ENCODE assay signal across 31 cellular contexts in genomic region chr12:62635630-62636029, GRCh38.
"Had no signal": no experiment of that assay in that cellular context is flagged by ENCODE, and none has a peak within 500 bp of the region (broad histone marks: within the 10 kb centered on the region; RNA-seq: fewer than 3 reads in every experiment).

No MANE protein-coding gene starts in this region.

- H3K36me3 Mint-ChIP-seq: activated naive CD4-positive, alpha-beta T cell treated with anti-CD3 and anti-CD28 coated beads, Interleukin-2, amount 10 ng/mL, durations not matched to agents 7 days and 5 days; activated naive CD8-positive, alpha-beta T cell treated with anti-CD3 and anti-CD28 coated beads for 36 hours had no signal

- DNase-seq: activated CD4-positive, alpha-beta T cell treated with anti-CD3 and anti-CD28 coated beads, Interleukin-2, amount 10 ng/mL, durations not matched to agents 7 days and 5 days; activated CD4-positive, alpha-beta T cell treated with anti-CD3 and anti-CD28 coated beads, Interleukin-2, amount 50 U/mL, for 48 hours; activated CD8-positive, alpha-beta memory T cell treated with anti-CD3 and anti-CD28 coated beads, Interleukin-2, amount 50 U/mL, for 4 hours; activated gamma-delta T cell treated with Interleukin-2 at 50 U/mL for 16 hours; activated naive CD4-positive, alpha-beta T cell treated with anti-CD3 and anti-CD28 coated beads, Interleukin-2, amount 10 ng/mL, durations not matched to agents 7 days and 5 days; activated naive CD8-positive, alpha-beta T cell treated with anti-CD3 and anti-CD28 coated beads for 36 hours; activated T-cell treated with anti-CD3 and anti-CD28 coated beads for 4 hours; activated T-cell treated with anti-CD3 and anti-CD28 coated beads, Interleukin-2, amount 50 U/mL, for 4 hours; amygdala; cerebellar nuclear complex; NCI-H1092 treated with DMSO at 0.1 percent for 48 hours; NCI-H1417; NCI-H146; NCI-H187; NCI-H2029 treated with DMSO at 0.1 percent for 48 hours; NCI-H2107; NCI-H2171; NCI-H510A; NCI-H526; NCI-H774; SHP77; SJCRH30; SK-N-SH had no signal

- H3K4me3 Mint-ChIP-seq: activated CD4-positive, alpha-beta T cell treated with anti-CD3 and anti-CD28 coated beads, Interleukin-2, amount 10 ng/mL, durations not matched to agents 7 days and 5 days; activated naive CD4-positive, alpha-beta T cell treated with anti-CD3 and anti-CD28 coated beads, Interleukin-2, amount 10 ng/mL, durations not matched to agents 7 days and 5 days; activated naive CD8-positive, alpha-beta T cell treated with anti-CD3 and anti-CD28 coated beads for 36 hours; activated T-cell treated with anti-CD3 and anti-CD28 coated beads, Interleukin-2, amount 50 U/mL, for 4 hours; activated T-helper 1 cell treated with anti-CD3 and anti-CD28 coated beads, Interleukin-12 subunit alpha, Interleukin-12 subunit beta, Interleukin-2, Interleukin-4 antibody, amounts not matched to agents 30 ng/mL and 10 ng/mL and 1 ng/mL, durations not matched to agents 14 hours and 24 hours and 36 hours; T-helper 1 cell treated with Interleukin-12 subunit alpha and Interleukin-12 subunit beta and Interleukin-4 antibody, amounts not matched to agents 30 μg/mL and 1 μg/mL, for 36 hours; T-helper 2 cell treated with Interferon-gamma antibody and Interleukin-4, amounts not matched to agents 5 μg/mL and 100 μg/mL, for 36 hours had no signal

- H3K9ac ChIP-seq: SK-N-SH had no signal

- H3K4me1 ChIP-seq: SJCRH30 had no signal

- H3K4me3 ChIP-seq: ascending aorta, breast epithelium, K562, SJCRH30 had no signal

- H3K9me3 Mint-ChIP-seq: activated CD4-positive, alpha-beta T cell treated with anti-CD3 and anti-CD28 coated beads, Interleukin-2, amount 10 ng/mL, durations not matched to agents 7 days and 5 days; activated naive CD4-positive, alpha-beta T cell treated with anti-CD3 and anti-CD28 coated beads, Interleukin-2, amount 10 ng/mL, durations not matched to agents 7 days and 5 days; activated naive CD8-positive, alpha-beta T cell treated with anti-CD3 and anti-CD28 coated beads for 36 hours; activated T-cell treated with anti-CD3 and anti-CD28 coated beads, Interleukin-2, amount 50 U/mL, for 4 hours; activated T-helper 1 cell treated with anti-CD3 and anti-CD28 coated beads, Interleukin-12 subunit alpha, Interleukin-12 subunit beta, Interleukin-2, Interleukin-4 antibody, amounts not matched to agents 30 ng/mL and 10 ng/mL and 1 ng/mL, durations not matched to agents 14 hours and 24 hours and 36 hours; T-helper 1 cell treated with Interleukin-12 subunit alpha and Interleukin-12 subunit beta and Interleukin-4 antibody, amounts not matched to agents 30 μg/mL and 1 μg/mL, for 36 hours; T-helper 2 cell treated with Interferon-gamma antibody and Interleukin-4, amounts not matched to agents 5 μg/mL and 100 μg/mL, for 36 hours had no signal

- H3K4me2 ChIP-seq: SK-N-SH had no signal

- H3K27ac Mint-ChIP-seq: activated CD4-positive, alpha-beta T cell treated with anti-CD3 and anti-CD28 coated beads, Interleukin-2, amount 10 ng/mL, durations not matched to agents 7 days and 5 days; activated naive CD4-positive, alpha-beta T cell treated with anti-CD3 and anti-CD28 coated beads, Interleukin-2, amount 10 ng/mL, durations not matched to agents 7 days and 5 days; activated naive CD8-positive, alpha-beta T cell treated with anti-CD3 and anti-CD28 coated beads for 36 hours; activated T-helper 1 cell treated with anti-CD3 and anti-CD28 coated beads, Interleukin-12 subunit alpha, Interleukin-12 subunit beta, Interleukin-2, Interleukin-4 antibody, amounts not matched to agents 30 ng/mL and 10 ng/mL and 1 ng/mL, durations not matched to agents 14 hours and 24 hours and 36 hours; T-helper 1 cell treated with Interleukin-12 subunit alpha and Interleukin-12 subunit beta and Interleukin-4 antibody, amounts not matched to agents 30 μg/mL and 1 μg/mL, for 36 hours; T-helper 2 cell treated with Interferon-gamma antibody and Interleukin-4, amounts not matched to agents 5 μg/mL and 100 μg/mL, for 36 hours had no signal

- H3K27me3 ChIP-seq: ascending aorta, breast epithelium, SJCRH30 had no signal

- ATAC-seq: activated T-cell treated with anti-CD3 and anti-CD28 coated beads, Interleukin-2, amount 50 U/mL, for 4 hours; K562; Panc1 had no signal

- FAIRE-seq: K562, TTC549 had no signal

- H3K36me3 ChIP-seq: ascending aorta, breast epithelium, SJCRH30 had no signal

- H3K9me3 ChIP-seq: ascending aorta, breast epithelium, SJCRH30, SK-N-SH had no signal

- H3K27ac ChIP-seq: ascending aorta, breast epithelium, SJCRH30 had no signal
